ENCODE assay signal across 33 cellular contexts in genomic region chr16:47198180-47198575, GRCh38.
"Had no signal": no experiment of that assay in that cellular context is flagged by ENCODE, and none has a peak within 500 bp of the region (broad histone marks: within the 10 kb centered on the region; RNA-seq: fewer than 3 reads in every experiment).

No MANE protein-coding gene starts in this region.

- H3K4me1 ChIP-seq: adrenal gland, body of pancreas, neural progenitor cell, parathyroid adenoma, right atrium auricular region, stomach, upper lobe of left lung had no signal

- H3K4me3 ChIP-seq: adrenal gland, body of pancreas, coronary artery, gastrocnemius medialis, left ventricle myocardium inferior, lung, neural progenitor cell, right atrium auricular region, stomach, thyroid gland, upper lobe of left lung had no signal

- H3K27ac ChIP-seq: adrenal gland, body of pancreas, coronary artery, gastrocnemius medialis, neural progenitor cell, parathyroid adenoma, right atrium auricular region, stomach, thyroid gland, upper lobe of left lung, WERI-Rb-1 had no signal

- H3K79me2 ChIP-seq: parathyroid adenoma had no signal

- H3K36me3 ChIP-seq: adrenal gland, gastrocnemius medialis, left ventricle myocardium inferior, neural progenitor cell, right atrium auricular region, thyroid gland, upper lobe of left lung, WERI-Rb-1 had no signal

- ATAC-seq: activated CD4-positive, CD25-positive, alpha-beta regulatory T cell treated with anti-CD3 and anti-CD28 coated beads, Interleukin-2, amount 50 U/mL, for 24 hours; body of pancreas; esophagus mucosa; natural killer cell; stimulated activated naive B cell treated with anti-CD40 and anti-IgM and Interleukin-4, amounts not matched to agents 10 μg/mL and 1 μg/mL and 100 μg/mL, for 72 hours had no signal

- H2AFZ ChIP-seq: neural progenitor cell, parathyroid adenoma had no signal

- H3K27me3 ChIP-seq: adrenal gland, body of pancreas, gastrocnemius medialis, neural progenitor cell, right atrium auricular region, stomach, thyroid gland, upper lobe of left lung had no signal

- H3K9ac ChIP-seq: neural progenitor cell, parathyroid adenoma had no signal

- H3K9me3 ChIP-seq: adrenal gland, body of pancreas, gastrocnemius medialis, left ventricle myocardium inferior, right atrium auricular region, stomach, thyroid gland, upper lobe of left lung had no signal

- H3K4me2 ChIP-seq: neural progenitor cell had no signal

- FAIRE-seq: endothelial cell of umbilical vein, TTC549 had no signal

- DNase-seq: activated CD4-positive, alpha-beta T cell treated with anti-CD3 and anti-CD28 coated beads for 48 hours; activated CD4-positive, alpha-beta T cell treated with anti-CD3 and anti-CD28 coated beads, Interleukin-2, amount 50 U/mL, for 48 hours; activated CD8-positive, alpha-beta memory T cell treated with anti-CD3 and anti-CD28 coated beads for 24 hours; activated effector memory CD4-positive, alpha-beta T cell treated with Interleukin-2 at 50 U/mL for 16 hours; activated naive CD4-positive, alpha-beta T cell treated with anti-CD3 and anti-CD28 coated beads for 36 hours; activated naive CD8-positive, alpha-beta T cell treated with anti-CD3 and anti-CD28 coated beads for 36 hours; aorta; glutamatergic neuron; islet precursor cell; mesendoderm; natural killer cell; occipital lobe; stimulated activated CD4-positive, alpha-beta T cell treated with anti-CD3 and anti-CD28 coated beads, Interleukin-15, amount 100 ng/mL, for 24 hours; stimulated activated CD4-positive, alpha-beta T cell treated with anti-CD3 and anti-CD28 coated beads, Interleukin-2, amount 100 ng/mL, for 24 hours; stimulated activated naive B cell treated with anti-CD40 and anti-IgM and Interleukin-4, amounts not matched to agents 10 μg/mL and 1 μg/mL and 100 μg/mL, for 72 hours; stomach; T-helper 9 cell; upper lobe of left lung; WERI-Rb-1 had no signal
